Comparison of ENCODE assay signal across 21 cellular contexts in genomic region chrX:109943092-109943739, GRCh38.
"Had no signal": no experiment of that assay in that cellular context is flagged by ENCODE, and none has a peak within 500 bp of the region (broad histone marks: within the 10 kb centered on the region; RNA-seq: fewer than 3 reads in every experiment).

No MANE protein-coding gene starts in this region.

- H3K27me3 ChIP-seq: esophagus squamous epithelium, gastrocnemius medialis, right atrium auricular region, tibial artery had no signal

- DNase-seq: activated CD4-positive, alpha-beta T cell treated with anti-CD3 and anti-CD28 coated beads for 4 hours; activated CD4-positive, alpha-beta T cell treated with anti-CD3 and anti-CD28 coated beads, Interleukin-2, amount 50 U/mL, for 48 hours; activated CD4-positive, CD25-positive, alpha-beta regulatory T cell; activated naive CD4-positive, alpha-beta T cell treated with Interleukin-2 at 50 U/mL for 16 hours; activated naive CD8-positive, alpha-beta T cell treated with anti-CD3 and anti-CD28 coated beads for 36 hours; activated T-cell treated with anti-CD3 and anti-CD28 coated beads, Interleukin-2, amount 50 U/mL, for 48 hours; cerebellar nuclear complex; esophagus squamous epithelium; gastrocnemius medialis; head of caudate nucleus; hypothalamus; left ventricle myocardium inferior; midbrain; natural killer cell; psoas muscle; stimulated activated CD4-positive, alpha-beta T cell treated with anti-CD3 and anti-CD28 coated beads, Interleukin-12 subunit alpha, Interleukin-12 subunit beta, amount 100 ng/mL, for 4 hours; stimulated activated CD4-positive, alpha-beta T cell treated with anti-CD3 and anti-CD28 coated beads, Interleukin-4, amount 100 ng/mL, for 4 hours; substantia nigra; tibial artery had no signal

- H3K27ac ChIP-seq: coronary artery, esophagus squamous epithelium, gastrocnemius medialis, left ventricle myocardium inferior, psoas muscle, right atrium auricular region, tibial artery had no signal

- H3K9me3 ChIP-seq: esophagus squamous epithelium, gastrocnemius medialis, left ventricle myocardium inferior, psoas muscle, right atrium auricular region, tibial artery had no signal

- H3K36me3 ChIP-seq: esophagus squamous epithelium, gastrocnemius medialis, left ventricle myocardium inferior, right atrium auricular region, tibial artery had no signal

- H3K4me3 ChIP-seq: coronary artery, esophagus squamous epithelium, gastrocnemius medialis, left ventricle myocardium inferior, psoas muscle, right atrium auricular region, tibial artery had no signal

- H3K4me1 ChIP-seq: esophagus squamous epithelium, gastrocnemius medialis, left ventricle myocardium inferior, psoas muscle, right atrium auricular region, tibial artery had no signal
